ENCODE assay signal across 8 cellular contexts in genomic region chr17:5111402-5112204, GRCh38. TPM values are rescaled to one million over a fixed set of nuclear protein-coding genes. Genes with fewer than 3 reads are reported as not detected.
A peak's percentile ranks its signal among the peaks of the same experiment; 100 is the strongest.
DNase-seq lines count a peak whose midpoint lies in the region; ATAC-seq and TF ChIP-seq lines count a peak whose summit lies in the region.

Gene ZNF232 (minus strand): TSS chr17:5111878. CDS start chr17:5111822, 56 bp downstream.

- peaks cover 30% of the 10 kb centered on the region for H3K4me1 Mint-ChIP-seq in CD8-positive, alpha-beta T cell (ENCODE audit: low read depth)
- H3K4me1 Mint-ChIP-seq in endodermal cell = peaks cover 10% of the 10 kb centered on the region

- peak within 1 kb of the TSS; percentile 77 for H3K27ac ChIP-seq in CD8-positive, alpha-beta T cell (ENCODE audit: low read depth, low read length)
- peak within 1 kb of the TSS; percentile 86 for H3K27ac ChIP-seq in endodermal cell (ENCODE audit: low read depth, low read length)

- H3K4me3 Mint-ChIP-seq in CD8-positive, alpha-beta T cell = peak within 1 kb of the TSS; percentile 91
- H3K4me3 Mint-ChIP-seq in endodermal cell = peak within 1 kb of the TSS; percentile 67

- H3K27me3 ChIP-seq in CD8-positive, alpha-beta T cell (ENCODE audit: insufficient read depth, low read length) = no peaks in the 10 kb centered on the region
- H3K27me3 ChIP-seq in endodermal cell (ENCODE audit: control insufficient read depth, insufficient read depth, low read length, poor library complexity, severe bottlenecking) = no peaks in the 10 kb centered on the region

- H3K9me3 Mint-ChIP-seq in CD8-positive, alpha-beta T cell = no peaks in the 10 kb centered on the region
- H3K9me3 Mint-ChIP-seq in endodermal cell = peaks cover 32% of the 10 kb centered on the region

- POLR2A ChIA-PET in CD8-positive, alpha-beta T cell (lab: Charles Lee) = interaction anchor here (0.6 to 1.9 kb wide), 7 partner anchors 14 to 308 kb away, joined by 3 to 6 read pairs (median 3); partner anchors contain the start of genes NUP88, RNF167 and SLC25A11

- H3K9me3 ChIP-seq in CD8-positive, alpha-beta T cell (ENCODE audit: low read length) = no peaks in the 10 kb centered on the region
- peaks cover 27% of the 10 kb centered on the region for H3K9me3 ChIP-seq in endodermal cell (ENCODE audit: control insufficient read depth, low read length)

- CTCF ChIA-PET in CD8-positive, alpha-beta T cell (lab: Charles Lee) = no interaction called here

- peaks cover 15% of the 10 kb centered on the region for H3K27me3 Mint-ChIP-seq in CD8-positive, alpha-beta T cell (ENCODE audit: low read depth)
- H3K27me3 Mint-ChIP-seq in endodermal cell (ENCODE audit: insufficient read depth) = peaks cover 17% of the 10 kb centered on the region

- intact Hi-C loops in CD8-positive, alpha-beta T cell (cut with DNase I, micrococcal nuclease) = loop anchor here (1.0 to 5.0 kb wide), 9 partner anchors 14 to 1474 kb away; partner anchors contain the start of genes ZFP3 (in 2 of the 2), ZNF594 (in 2 of the 2), ARRB2 (in 1 of the 2) and C1QBP (in 1 of the 2)

- TF ChIP-seq CTCF in CD8-positive, alpha-beta T cell (IDR thresholded peaks at IDR 0.05) = no peak
- TF ChIP-seq CTCF in GM20000 (IDR thresholded peaks at IDR 0.05; ENCODE audit: extremely low read depth, missing control alignments) (no peak), endodermal cell (conservative IDR thresholded peaks at IDR 0.05) (no peak)

- peak; percentile 72 to 93 (median 87) for DNase-seq in CD8-positive, alpha-beta T cell
- DNase-seq in GM20000 (ENCODE audit: low spot score) (peak; percentile 97), HUDEP-2 (lab: John Stamatoyannopoulos, UW; ENCODE audit: unreplicated experiment in 76 of 76) (peak in 75 of 76 experiments; percentile 53 to 93 (median 86)), NOMO-1 treated with dmso at 0.1 percent for 144 hours (lab: John Stamatoyannopoulos, UW; ENCODE audit: unreplicated experiment) (peak; percentile 97), endodermal cell (peak; percentile 99), mesenteric fat pad (ENCODE audit: low spot score) (peak; percentile 98)
- peak; percentile 64 for DNase-seq in activated CD8-positive, alpha-beta memory T cell treated with anti-CD3 and anti-CD28 coated beads, Interleukin-2, amount 50 U/mL, for 1 hour (ENCODE audit: extremely low read depth)
- peak; percentile 75 for DNase-seq in stimulated activated CD8-positive, alpha-beta memory T cell treated with anti-CD3 and anti-CD28 coated beads, Interleukin-15, amount 100 ng/mL, for 1 hour (ENCODE audit: low read depth)

- peaks cover 11% of the 10 kb centered on the region for H3K4me1 ChIP-seq in CD8-positive, alpha-beta T cell (ENCODE audit: insufficient read depth, low read length)
- no peaks in the 10 kb centered on the region for H3K4me1 ChIP-seq in endodermal cell (ENCODE audit: control insufficient read depth, insufficient read depth, low read length)

- H3K36me3 Mint-ChIP-seq in CD8-positive, alpha-beta T cell = peaks cover 48% of the 10 kb centered on the region
- peaks cover 51% of the 10 kb centered on the region for H3K36me3 Mint-ChIP-seq in endodermal cell (ENCODE audit: low read depth)

- peak within 1 kb of the TSS; percentile 79 for H3K27ac Mint-ChIP-seq in CD8-positive, alpha-beta T cell
- H3K27ac Mint-ChIP-seq in endodermal cell = peak within 1 kb of the TSS; percentile 93

- peak within 1 kb of the TSS; percentile 97 for H3K4me3 ChIP-seq in CD8-positive, alpha-beta T cell (ENCODE audit: low read depth, low read length)
- H3K4me3 ChIP-seq in endodermal cell (ENCODE audit: low read length) = peak within 1 kb of the TSS; percentile 87

- peak; percentile 89 for ATAC-seq in CD8-positive, alpha-beta T cell

- H3K9ac ChIP-seq in endodermal cell (ENCODE audit: extremely low read depth, low read length, poor library complexity, severe bottlenecking) = peak within 1 kb of the TSS; percentile 98

- WGBS in endodermal cell (ENCODE audit: insufficient coverage in 1 of 2, insufficient read length in 1 of 2), 2 experiments = 0 to 1% methylated on average over 26 to 67 of the region's 69 CpGs

- H3K36me3 ChIP-seq in CD8-positive, alpha-beta T cell (ENCODE audit: insufficient read depth, low read length) = no peaks in the 10 kb centered on the region
- peaks cover 52% of the 10 kb centered on the region for H3K36me3 ChIP-seq in endodermal cell (ENCODE audit: control insufficient read depth, insufficient read depth, low read length)

RNA-seq across cellular contexts. Expression of gene ZNF232, which starts in this region (rescaled TPM):
- 1 to 10 TPM; 5.7 to 6.1 TPM for total RNA-seq in CD8-positive, alpha-beta T cell
- total RNA-seq in endodermal cell (10 to 100 TPM; 27.2 to 32.1 TPM), mesenteric fat pad (4.6 TPM)
- 27.0 TPM for polyA plus RNA-seq in endodermal cell (2013, experiment 1 of 2)
- polyA plus RNA-seq in endodermal cell (2013, experiment 2 of 2) = 28.5 TPM

Comparison
In these comparisons a context has a peak if more than half of its experiments do, and no peak if none do; other contexts are left out.
1. Peak in every context shown above with its lines: DNase-seq, ATAC-seq, H3K4me3 ChIP-seq and H3K27ac ChIP-seq.